ENCODE assay signal across 21 cellular contexts in genomic region chr5:146721073-146721830, GRCh38.
"Had no signal": no experiment of that assay in that cellular context is flagged by ENCODE, and none has a peak within 500 bp of the region (broad histone marks: within the 10 kb centered on the region; RNA-seq: fewer than 3 reads in every experiment).

No MANE protein-coding gene starts in this region.

- H3K4me3 Mint-ChIP-seq: activated B cell treated with CpG ODN at 0.5 μM for 24 hours; activated CD4-positive, alpha-beta T cell treated with anti-CD3 and anti-CD28 coated beads, Interleukin-2, amount 10 ng/mL, durations not matched to agents 24 days and 14 days; activated CD8-positive, alpha-beta memory T cell treated with anti-CD3 and anti-CD28 coated beads, Interleukin-2, amount 10 ng/mL, durations not matched to agents 7 days and 5 days; activated naive CD4-positive, alpha-beta T cell treated with anti-CD3 and anti-CD28 coated beads, Interleukin-2, amount 50 U/mL, for 24 hours; activated T-cell treated with anti-CD3 and anti-CD28 coated beads, Interleukin-2, amount 50 U/mL, for 24 hours; activated T-helper 1 cell treated with anti-CD3 and anti-CD28 coated beads, Interleukin-12 subunit alpha, Interleukin-12 subunit beta, Interleukin-2, Interleukin-4 antibody, amounts not matched to agents 30 ng/mL and 10 ng/mL and 1 ng/mL, durations not matched to agents 14 hours and 24 hours and 36 hours; T-cell had no signal

- DNase-seq: activated B cell treated with CpG ODN at 0.5 μM for 24 hours; activated CD4-positive, alpha-beta T cell treated with anti-CD3 and anti-CD28 coated beads for 1 hour; activated CD4-positive, alpha-beta T cell treated with anti-CD3 and anti-CD28 coated beads, Interleukin-2, amount 10 ng/mL, durations not matched to agents 24 days and 14 days; activated CD4-positive, alpha-beta T cell treated with anti-CD3 and anti-CD28 coated beads, Interleukin-2, amount 50 U/mL, for 48 hours; activated CD8-positive, alpha-beta memory T cell treated with anti-CD3 and anti-CD28 coated beads, Interleukin-2, amount 10 ng/mL, durations not matched to agents 7 days and 5 days; activated effector memory CD4-positive, alpha-beta T cell treated with Interleukin-2 at 50 U/mL for 16 hours; activated naive CD4-positive, alpha-beta T cell; activated T-cell treated with anti-CD3 and anti-CD28 coated beads, Interleukin-2, amount 50 U/mL, for 24 hours; aorta; central memory CD4-positive, alpha-beta T cell; Karpas-422; NCI-H1417; NCI-H526; PC-9; SHP77 treated with DMSO at 0.1 percent for 48 hours; T-cell; T-helper 2 cell; T1000 had no signal

- H3K27ac Mint-ChIP-seq: activated B cell treated with CpG ODN at 0.5 μM for 24 hours; activated CD4-positive, alpha-beta T cell treated with anti-CD3 and anti-CD28 coated beads, Interleukin-2, amount 10 ng/mL, durations not matched to agents 24 days and 14 days; activated CD8-positive, alpha-beta memory T cell treated with anti-CD3 and anti-CD28 coated beads, Interleukin-2, amount 10 ng/mL, durations not matched to agents 7 days and 5 days; activated naive CD4-positive, alpha-beta T cell treated with anti-CD3 and anti-CD28 coated beads, Interleukin-2, amount 50 U/mL, for 24 hours; activated T-cell treated with anti-CD3 and anti-CD28 coated beads, Interleukin-2, amount 50 U/mL, for 24 hours; activated T-helper 1 cell treated with anti-CD3 and anti-CD28 coated beads, Interleukin-12 subunit alpha, Interleukin-12 subunit beta, Interleukin-2, Interleukin-4 antibody, amounts not matched to agents 30 ng/mL and 10 ng/mL and 1 ng/mL, durations not matched to agents 14 hours and 24 hours and 36 hours; T-cell had no signal

- H3K4me1 Mint-ChIP-seq: activated B cell treated with CpG ODN at 0.5 μM for 24 hours; activated CD4-positive, alpha-beta T cell treated with anti-CD3 and anti-CD28 coated beads, Interleukin-2, amount 10 ng/mL, durations not matched to agents 24 days and 14 days; activated naive CD4-positive, alpha-beta T cell treated with anti-CD3 and anti-CD28 coated beads, Interleukin-2, amount 50 U/mL, for 24 hours; T-cell had no signal

- ATAC-seq: activated CD8-positive, alpha-beta memory T cell treated with anti-CD3 and anti-CD28 coated beads, Interleukin-2, amount 10 ng/mL, durations not matched to agents 7 days and 5 days; K562; T-cell had no signal

- H3K27me3 Mint-ChIP-seq: activated B cell treated with CpG ODN at 0.5 μM for 24 hours; activated CD8-positive, alpha-beta memory T cell treated with anti-CD3 and anti-CD28 coated beads, Interleukin-2, amount 10 ng/mL, durations not matched to agents 7 days and 5 days; activated naive CD4-positive, alpha-beta T cell treated with anti-CD3 and anti-CD28 coated beads, Interleukin-2, amount 50 U/mL, for 24 hours; activated T-cell treated with anti-CD3 and anti-CD28 coated beads, Interleukin-2, amount 50 U/mL, for 24 hours had no signal

- H3K9me3 Mint-ChIP-seq: activated B cell treated with CpG ODN at 0.5 μM for 24 hours; activated naive CD4-positive, alpha-beta T cell treated with anti-CD3 and anti-CD28 coated beads, Interleukin-2, amount 50 U/mL, for 24 hours; activated T-cell treated with anti-CD3 and anti-CD28 coated beads, Interleukin-2, amount 50 U/mL, for 24 hours; activated T-helper 1 cell treated with anti-CD3 and anti-CD28 coated beads, Interleukin-12 subunit alpha, Interleukin-12 subunit beta, Interleukin-2, Interleukin-4 antibody, amounts not matched to agents 30 ng/mL and 10 ng/mL and 1 ng/mL, durations not matched to agents 14 hours and 24 hours and 36 hours had no signal

- H3K36me3 Mint-ChIP-seq: activated CD8-positive, alpha-beta memory T cell treated with anti-CD3 and anti-CD28 coated beads, Interleukin-2, amount 10 ng/mL, durations not matched to agents 7 days and 5 days; activated naive CD4-positive, alpha-beta T cell treated with anti-CD3 and anti-CD28 coated beads, Interleukin-2, amount 50 U/mL, for 24 hours; T-cell had no signal
